ENCODE assay signal across 17 cellular contexts in genomic region chr15:85114886-85115285, GRCh38.
A peak's percentile ranks its signal among the peaks of the same experiment; 100 is the strongest.
DNase-seq lines count a peak whose midpoint lies in the region; ATAC-seq and TF ChIP-seq lines count a peak whose summit lies in the region.
"Had no signal": no experiment of that assay in that cellular context is flagged by ENCODE, and none has a peak within 500 bp of the region (broad histone marks: within the 10 kb centered on the region; RNA-seq: fewer than 3 reads in every experiment).

No MANE protein-coding gene starts in this region.

- H3K9me3 Mint-ChIP-seq in activated CD8-positive, alpha-beta memory T cell treated with anti-CD3 and anti-CD28 coated beads, Interleukin-2, amount 10 ng/mL, durations not matched to agents 7 days and 5 days (ENCODE audit: low read depth): no peaks in the 10 kb centered on the region
- H3K9me3 Mint-ChIP-seq: CD8-positive, alpha-beta memory T cell; GM23338 had no signal

- TF ChIP-seq POLR2A in spleen (IDR thresholded peaks at IDR 0.05): no peak

- no peak for ATAC-seq in activated CD8-positive, alpha-beta memory T cell treated with anti-CD3 and anti-CD28 coated beads, Interleukin-2, amount 10 ng/mL, durations not matched to agents 7 days and 5 days
- ATAC-seq in GM21367 (IDR thresholded peaks at IDR 0.05; ENCODE audit: unreplicated experiment): no peak
- ATAC-seq: GM23338 had no signal

- no peaks in the 10 kb centered on the region for H3K27me3 ChIP-seq in layer of hippocampus (ENCODE audit: control insufficient read depth, insufficient read depth, low read length)
- H3K27me3 ChIP-seq in spleen (replicated peaks in 1 of 7): no peaks in the 10 kb centered on the region
- H3K27me3 ChIP-seq: BLaER1 had no signal

- 89 to 96% (median 95%) methylated on average over 4 of the region's 4 CpGs for WGBS in spleen, 5 donors

- H3K4me1 ChIP-seq in spleen: no peaks in the 10 kb centered on the region
- H3K4me1 ChIP-seq: BLaER1, Caco-2 had no signal

- intact Hi-C loops in spleen (cut with DNase I; ENCODE audit: low total_unique reads): no loop called here

- no peaks in the 10 kb centered on the region for H3K9me3 ChIP-seq in spleen
- H3K9me3 ChIP-seq: BLaER1, Caco-2 had no signal

- H3K4me3 Mint-ChIP-seq in activated CD8-positive, alpha-beta memory T cell treated with anti-CD3 and anti-CD28 coated beads, Interleukin-2, amount 10 ng/mL, durations not matched to agents 7 days and 5 days: no peak overlapping the region
- H3K4me3 Mint-ChIP-seq: CD8-positive, alpha-beta memory T cell; GM23338 had no signal

- peaks cover 17% of the 10 kb centered on the region for H3K36me3 Mint-ChIP-seq in activated CD8-positive, alpha-beta memory T cell treated with anti-CD3 and anti-CD28 coated beads, Interleukin-2, amount 10 ng/mL, durations not matched to agents 7 days and 5 days

- no peaks in the 10 kb centered on the region for H3K27me3 Mint-ChIP-seq in activated CD8-positive, alpha-beta memory T cell treated with anti-CD3 and anti-CD28 coated beads, Interleukin-2, amount 10 ng/mL, durations not matched to agents 7 days and 5 days
- H3K27me3 Mint-ChIP-seq: CD8-positive, alpha-beta memory T cell had no signal

- DNase-seq in activated CD8-positive, alpha-beta memory T cell treated with anti-CD3 and anti-CD28 coated beads, Interleukin-2, amount 10 ng/mL, durations not matched to agents 7 days and 5 days: peak; percentile 18
- no peak for DNase-seq in activated CD8-positive, alpha-beta memory T cell treated with anti-CD3 and anti-CD28 coated beads, Interleukin-2, amount 50 U/mL, for 48 hours
- DNase-seq in spleen (no peak), GM19240 (ENCODE audit: insufficient read length, low spot score) (no peak)
- DNase-seq in activated CD4-positive, alpha-beta T cell treated with anti-CD3 and anti-CD28 coated beads, Interleukin-2, amount 50 U/mL, for 48 hours: no peak
- DNase-seq: 8988T; AML-193; Caco-2; CD8-positive, alpha-beta memory T cell; DMS53; GF-D8; H7 had no signal

- no peak overlapping the region for H3K4me3 ChIP-seq in spleen
- H3K4me3 ChIP-seq: BLaER1, GM23338 had no signal

- H3K27ac ChIP-seq in cingulate gyrus (ENCODE audit: low read depth, low read length) (peak overlapping the region; percentile 96), layer of hippocampus (ENCODE audit: low read depth, low read length) (peak overlapping the region; percentile 99), spleen (no peak overlapping the region)
- H3K27ac ChIP-seq: BLaER1 had no signal

- no peak for TF ChIP-seq CTCF in spleen (IDR thresholded peaks at IDR 0.05 in 8 of 11, conservative IDR thresholded peaks at IDR 0.05 in 3 of 11)

- no peak overlapping the region for H3K27ac Mint-ChIP-seq in activated CD8-positive, alpha-beta memory T cell treated with anti-CD3 and anti-CD28 coated beads, Interleukin-2, amount 10 ng/mL, durations not matched to agents 7 days and 5 days
- H3K27ac Mint-ChIP-seq: GM23338 had no signal

- CTCF ChIA-PET in activated CD8-positive, alpha-beta memory T cell treated with anti-CD3 and anti-CD28 coated beads, Interleukin-2, amount 10 ng/mL, durations not matched to agents 7 days and 5 days (lab: Charles Lee): no interaction called here

- H3K36me3 ChIP-seq in spleen: peaks cover 0 to 74% (median 28%) of the 10 kb centered on the region in 6 donors

- peaks cover 6% of the 10 kb centered on the region for H3K4me1 Mint-ChIP-seq in activated CD8-positive, alpha-beta memory T cell treated with anti-CD3 and anti-CD28 coated beads, Interleukin-2, amount 10 ng/mL, durations not matched to agents 7 days and 5 days
- H3K4me1 Mint-ChIP-seq: GM23338 had no signal

Comparison
In these comparisons a context has a peak if more than half of its experiments do, and no peak if none do; other contexts are left out.
1. H3K27ac ChIP-seq: peak in cingulate gyrus (single experiment) and layer of hippocampus (single experiment); none in spleen (0 of 8).